In the genomic region with DNA sequence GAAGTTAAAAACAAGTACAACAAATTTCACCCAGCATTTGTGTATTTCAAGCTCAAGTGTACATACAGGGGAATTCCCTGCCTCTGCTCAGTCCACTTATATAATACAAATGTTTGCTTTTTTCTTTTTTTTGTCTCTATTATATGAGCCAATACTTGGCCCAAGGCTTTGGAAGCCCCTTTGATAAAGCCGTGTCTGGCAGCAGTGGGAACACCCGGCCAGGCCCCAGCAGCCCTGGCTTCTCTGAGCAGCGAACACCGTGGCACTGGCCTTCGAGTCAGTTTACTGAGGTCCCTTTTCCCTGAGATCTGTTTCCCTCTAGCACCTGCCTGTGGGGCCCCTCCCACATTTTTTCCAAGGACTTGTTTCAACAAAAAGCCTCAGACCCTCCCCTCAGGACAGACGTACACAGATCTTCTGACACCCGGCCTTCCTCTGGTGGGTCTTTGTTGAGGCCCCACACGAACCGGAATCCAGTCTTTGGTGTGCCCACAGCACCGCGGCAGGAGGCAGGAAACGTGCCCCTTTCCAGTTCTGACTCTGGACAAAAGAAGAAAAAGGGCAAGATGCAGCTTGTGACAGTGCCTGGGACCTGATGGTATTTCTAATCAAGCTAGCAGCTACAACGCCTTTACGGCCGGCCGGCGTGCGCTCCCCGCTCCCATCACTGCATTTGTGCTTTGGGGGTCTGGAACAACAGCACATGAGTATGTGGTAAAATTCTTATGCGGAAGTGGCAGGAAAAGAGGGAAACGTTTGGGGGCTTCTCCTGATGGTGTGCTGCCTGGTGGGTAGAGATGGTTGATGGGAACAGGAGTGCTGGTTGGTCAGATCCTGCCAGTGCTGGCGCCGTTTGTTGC, we compare ENCODE assay signal across 18 cellular contexts. TPM values are rescaled to one million over a fixed set of nuclear protein-coding genes. Genes with fewer than 3 reads are reported as not detected.
DNase-seq lines count a peak whose midpoint lies in the region; ATAC-seq, FAIRE-seq and TF ChIP-seq lines count a peak whose summit lies in the region.
"Had no signal": no experiment of that assay in that cellular context is flagged by ENCODE, and none has a peak within 500 bp of the region (broad histone marks: within the 10 kb centered on the region; RNA-seq: fewer than 3 reads in every experiment).

No MANE protein-coding gene starts in this region.

- TSS peak; percentile 9 for BruUV-seq in Caco-2 (replicated peaks; lab: Mats Ljungman, UMichigan)

- H3K9ac ChIP-seq in neuronal stem cell (ENCODE audit: low read depth, low read length, poor library complexity) = no peak overlapping the region

- ATAC-seq in GM23338 (peak; percentile 29; the same call in 1 of the 3 replicates), HG03565 (IDR thresholded peaks at IDR 0.05; ENCODE audit: unreplicated experiment) (no peak), sciatic nerve (no peak)
- ATAC-seq: HCT116, T-helper 17 cell had no signal

- WGBS in neuronal stem cell (ENCODE audit: extremely low coverage in 2 of 2, insufficient read length in 2 of 2, insufficient replicate concordance in 1 of 2), 2 donors = no CpG with 5 or more reads among the region's 23 CpGs

- H3K4me2 ChIP-seq in GM23338 (no peak overlapping the region), neuronal stem cell (ENCODE audit: insufficient read depth, low read length, poor library complexity, severe bottlenecking) (no peak overlapping the region)

- no peak overlapping the region for H2BK5ac ChIP-seq in neuronal stem cell (ENCODE audit: low read length)

- H3K27me3 Mint-ChIP-seq in Caco-2 (ENCODE audit: insufficient read depth, unreplicated experiment) (no peaks in the 10 kb centered on the region), GM23338 (ENCODE audit: insufficient read depth, low read depth, poor library complexity) (peaks cover 1% of the 10 kb centered on the region), brain (peaks cover 4% of the 10 kb centered on the region)
- H3K27me3 Mint-ChIP-seq: T-helper 17 cell had no signal

- H3K36me3 Mint-ChIP-seq in Caco-2 (ENCODE audit: insufficient read depth, unreplicated experiment) (peaks cover 54% of the 10 kb centered on the region), GM23338 (ENCODE audit: low read depth) (peaks cover 23% of the 10 kb centered on the region), brain (peaks cover 45% of the 10 kb centered on the region)

- H2BK120ac ChIP-seq in neuronal stem cell (ENCODE audit: low read depth, low read length) = no peak overlapping the region

- intact Hi-C loops in Caco-2 (cut with micrococcal nuclease; ENCODE audit: unreplicated experiment) = loop anchor here (1.0 kb wide), 1 partner anchor 14 kb away; the partner anchor contains the start of gene SIPA1L3
- intact Hi-C loops in sciatic nerve (cut with DNase I) = no loop called here

- H2BK15ac ChIP-seq in neuronal stem cell (ENCODE audit: low read length) = no peak overlapping the region

- no peak for FAIRE-seq in urothelium cell line (lab: Jason Lieb, UNC)
- FAIRE-seq: frontal cortex had no signal

- H3K9me3 ChIP-seq in Caco-2 = no peaks in the 10 kb centered on the region
- peaks cover 0 to 3% of the 10 kb centered on the region in 2 donors for H3K9me3 ChIP-seq in neuronal stem cell (replicated peaks in 1 of 2; ENCODE audit: control insufficient read depth in 2 of 2, insufficient read depth in 1 of 2, low read depth in 1 of 2, low read length in 2 of 2)
- H3K9me3 ChIP-seq: Peyer's patch had no signal

- no peak overlapping the region for H2AFZ ChIP-seq in GM23338
- peak overlapping the region; percentile 85 for H2AFZ ChIP-seq in neuronal stem cell (ENCODE audit: low read length)

- no peak overlapping the region for H4K8ac ChIP-seq in neuronal stem cell (ENCODE audit: low read depth, low read length)

- H3K27ac Mint-ChIP-seq in Caco-2 (ENCODE audit: unreplicated experiment) (peak overlapping the region; percentile 93), GM23338 (no peak overlapping the region; the same call in 1 of the 2 replicates), brain (peak overlapping the region in 4 of 5 experiments; percentile 63 to 86 (median 77))
- H3K27ac Mint-ChIP-seq: activated T-helper 2 cell treated with anti-CD3 and anti-CD28 coated beads, Interferon-gamma antibody, Interleukin-2, Interleukin-4, amounts not matched to agents 10 μg/mL and 5 μg/mL and 100 μg/mL, durations not matched to agents 14 hours and 24 hours and 36 hours had no signal

- H3K27ac ChIP-seq in GM23338 (ENCODE audit: low read depth) (peak overlapping the region; percentile 63), neuronal stem cell (replicated peaks; ENCODE audit: low read length) (peak overlapping the region; percentile 25)
- H3K27ac ChIP-seq: C4-2B had no signal

- H3K9me3 Mint-ChIP-seq in Caco-2 (ENCODE audit: unreplicated experiment) (no peaks in the 10 kb centered on the region), GM23338 (no peaks in the 10 kb centered on the region), brain (peaks cover 0 to 3% (median 0%) of the 10 kb centered on the region in 5 experiments)
- H3K9me3 Mint-ChIP-seq: activated T-helper 2 cell treated with anti-CD3 and anti-CD28 coated beads, Interferon-gamma antibody, Interleukin-2, Interleukin-4, amounts not matched to agents 10 μg/mL and 5 μg/mL and 100 μg/mL, durations not matched to agents 14 hours and 24 hours and 36 hours had no signal

- CTCF ChIA-PET in Caco-2 (lab: Charles Lee) = interaction anchor here (0.5 kb wide), 1 partner anchor 22 kb away, joined by 3 read pairs; no protein-coding TSS in a partner anchor

- H2BK12ac ChIP-seq in neuronal stem cell (ENCODE audit: low read length) = peak overlapping the region; percentile 60

- H3K4me1 Mint-ChIP-seq in Caco-2 (ENCODE audit: low read depth, unreplicated experiment) (peaks cover 24% of the 10 kb centered on the region), GM23338 (peaks cover 4% of the 10 kb centered on the region), brain (peaks cover 14% of the 10 kb centered on the region)

- no peak overlapping the region for H3K4me3 ChIP-seq in Caco-2 (ENCODE audit: low read depth, low read length)
- no peak overlapping the region for H3K4me3 ChIP-seq in GM23338
- peak overlapping the region in 1 of 2 donors; percentile 35 for H3K4me3 ChIP-seq in neuronal stem cell (ENCODE audit: low read length in 2 of 2)
- H3K4me3 ChIP-seq: Peyer's patch had no signal

- peak overlapping the region; percentile 84 for H3K18ac ChIP-seq in neuronal stem cell (ENCODE audit: low read length)

- H3K79me2 ChIP-seq in GM23338 (replicated peaks; ENCODE audit: insufficient read depth) = peaks cover 98% of the 10 kb centered on the region

- peaks cover 7% of the 10 kb centered on the region for H3K79me1 ChIP-seq in neuronal stem cell (ENCODE audit: low read depth, low read length)

- H3K4me1 ChIP-seq in Caco-2 (peaks cover 11% of the 10 kb centered on the region), GM23338 (ENCODE audit: insufficient read depth) (peaks cover under 1% of the 10 kb centered on the region; the same call in 1 of the 2 replicates), neuronal stem cell (ENCODE audit: control insufficient read depth in 2 of 2, insufficient read depth in 1 of 2, low read depth in 1 of 2, low read length in 2 of 2) (peaks cover 3 to 12% of the 10 kb centered on the region in 2 donors)

- no peak overlapping the region for H3K23ac ChIP-seq in neuronal stem cell (ENCODE audit: low read depth, low read length, poor library complexity)

- peak overlapping the region; percentile 51 for H2AK5ac ChIP-seq in neuronal stem cell (ENCODE audit: low read depth, low read length)

- no peak overlapping the region for H4K91ac ChIP-seq in neuronal stem cell (ENCODE audit: low read depth, low read length, poor library complexity)

- H3K36me3 ChIP-seq in Caco-2 (ENCODE audit: control insufficient read depth, insufficient read depth, low read length) (no peaks in the 10 kb centered on the region), GM23338 (ENCODE audit: insufficient read depth) (no peaks in the 10 kb centered on the region), neuronal stem cell (replicated peaks in 1 of 2; ENCODE audit: control insufficient read depth in 2 of 2, insufficient read depth in 2 of 2, low read length in 2 of 2) (peaks cover 0 to 29% of the 10 kb centered on the region in 2 donors)
- H3K36me3 ChIP-seq: Peyer's patch had no signal

- H3K9me2 ChIP-seq in GM23338 (ENCODE audit: insufficient read depth) = no peaks in the 10 kb centered on the region

- H3K14ac ChIP-seq in neuronal stem cell (ENCODE audit: low read length) = no peak overlapping the region

- H3K4ac ChIP-seq in neuronal stem cell (ENCODE audit: low read length) = peak overlapping the region; percentile 5

- H4K20me1 ChIP-seq in GM23338 (replicated peaks; ENCODE audit: insufficient read depth) = peaks cover 9% of the 10 kb centered on the region; the same call in 1 of the 2 replicates

- peak; percentile 52 to 63 for DNase-seq in Caco-2
- no peak for DNase-seq in GM23338 (ENCODE audit: low spot score)
- no peak for DNase-seq in neuronal stem cell (ENCODE audit: low spot score)
- DNase-seq in urothelium cell line (ENCODE audit: low spot score) = no peak
- DNase-seq in central memory CD4-positive, alpha-beta T cell = no peak
- no peak for DNase-seq in sciatic nerve (ENCODE audit: low spot score)
- DNase-seq: activated CD4-positive, alpha-beta T cell treated with anti-CD3 and anti-CD28 coated beads, Interleukin-2, amount 50 U/mL, for 1 hour; effector memory CD4-positive, alpha-beta T cell; GDM1; Peyer's patch; T-helper 17 cell had no signal

- H3K4me3 Mint-ChIP-seq in Caco-2 (ENCODE audit: unreplicated experiment) (peak overlapping the region; percentile 13), GM23338 (no peak overlapping the region), brain (no peak overlapping the region)
- H3K4me3 Mint-ChIP-seq: T-helper 17 cell had no signal

- H3F3A ChIP-seq in GM23338 (replicated peaks; ENCODE audit: low read depth) = no peaks in the 10 kb centered on the region

- H3K27me3 ChIP-seq in Caco-2 (replicated peaks; ENCODE audit: control insufficient read depth, insufficient read depth, low read length) (no peaks in the 10 kb centered on the region), GM23338 (ENCODE audit: insufficient read depth) (no peaks in the 10 kb centered on the region), neuronal stem cell (ENCODE audit: control insufficient read depth in 3 of 3, insufficient read depth in 3 of 3, low read depth in 1 of 3, low read length in 3 of 3) (no peaks in the 10 kb centered on the region)
- H3K27me3 ChIP-seq: Peyer's patch had no signal

- POLR2A ChIA-PET in Caco-2 (lab: Charles Lee) = interaction anchor here (1.1 to 1.5 kb wide), 2 partner anchors 11 to 14 kb away, joined by 3 to 8 read pairs; partner anchors contain the start of genes SIPA1L3 and WDR87

- TF ChIP-seq CTCF in Caco-2 (IDR thresholded peaks at IDR 0.05; ENCODE audit: insufficient read depth in 1 of 2, low read depth in 1 of 2, low read length in 1 of 2, severe bottlenecking in 1 of 2, unreplicated experiment in 1 of 2) = no peak
- TF ChIP-seq CTCF in GM23338 (conservative IDR thresholded peaks at IDR 0.05; ENCODE audit: low read depth in 2 of 2) = no peak
- TF ChIP-seq CTCF in brain (conservative IDR thresholded peaks at IDR 0.05) = no peak

RNA-seq across cellular contexts. Expression of gene SIPA1L3, which starts 13.8 kb away (rescaled TPM):
- total RNA-seq in Caco-2 (2022) = 125 and 129 TPM in 2 replicates
- 42.3 and 54.1 TPM in 2 replicates for total RNA-seq in GM23338 (2014; rRNA removed; shearing (Covaris generic))
- polyA plus RNA-seq in GM23338 (2016; fragmentation: Nextera tagmentation; extraction: Ambion mirVana) = 7.6 and 15.7 TPM in 2 replicates
- polyA plus RNA-seq in brain (ENCODE audit: insufficient read depth, low read depth, low replicate concordance) = 11.2 TPM
- polyA plus RNA-seq in neuronal stem cell (2013, experiment 1 of 2) = 11.3 TPM
- 11.5 TPM for polyA plus RNA-seq in neuronal stem cell (2013, experiment 2 of 2)
- total RNA-seq in sciatic nerve = 26.1 TPM

RNA-seq across cellular contexts. Expression of gene WDR87, which starts 14.4 kb away (rescaled TPM):
- not detected in 2 replicates for total RNA-seq in Caco-2 (2022)
- total RNA-seq in GM23338 (2014; rRNA removed; shearing (Covaris generic)) = not detected in 2 replicates
- polyA plus RNA-seq in GM23338 (2016; fragmentation: Nextera tagmentation; extraction: Ambion mirVana) = 0.02 TPM in 1 of 2 replicates, not detected in the other
- not detected for polyA plus RNA-seq in brain (ENCODE audit: insufficient read depth, low read depth, low replicate concordance)
- polyA plus RNA-seq in neuronal stem cell (2013, experiment 1 of 2) = not detected
- polyA plus RNA-seq in neuronal stem cell (2013, experiment 2 of 2) = not detected
- total RNA-seq in sciatic nerve = not detected
- total RNA-seq: activated T-helper 2 cell treated with anti-CD3 and anti-CD28 coated beads, Interferon-gamma antibody, Interleukin-2, Interleukin-4, amounts not matched to agents 10 μg/mL and 5 μg/mL and 100 μg/mL, durations not matched to agents 14 hours and 24 hours and 36 hours; frontal cortex; M059J; Peyer's patch; T-helper 17 cell had no signal

Comparison
In these comparisons a context has a peak if more than half of its experiments do, and no peak if none do; other contexts are left out.
1. DNase-seq: peak in Caco-2 (2 of 2); none in GM23338 (single experiment), neuronal stem cell (single experiment), urothelium cell line (single experiment), central memory CD4-positive, alpha-beta T cell (single experiment) and sciatic nerve (single experiment).